20 cellular contexts compared by ENCODE assay signal in genomic region chr15:62878070-62878469, GRCh38.
DNase-seq lines count a peak whose midpoint lies in the region; ATAC-seq, FAIRE-seq and TF ChIP-seq lines count a peak whose summit lies in the region.
"Had no signal": no experiment of that assay in that cellular context is flagged by ENCODE, and none has a peak within 500 bp of the region (broad histone marks: within the 10 kb centered on the region; RNA-seq: fewer than 3 reads in every experiment).

No MANE protein-coding gene starts in this region.

- no peak overlapping the region for H2AFZ ChIP-seq in osteoblast (ENCODE audit: low read length)
- H2AFZ ChIP-seq: PC-9 had no signal

- no peak overlapping the region for H3K27ac ChIP-seq in right atrium auricular region
- peak overlapping the region in 3 of 4 donors; percentile 71 to 82 (median 79) for H3K27ac ChIP-seq in body of pancreas
- no peak overlapping the region for H3K27ac ChIP-seq in right lobe of liver
- H3K27ac ChIP-seq in small intestine (ENCODE audit: low read depth in 1 of 2, low read length in 1 of 2): no peak overlapping the region
- H3K27ac ChIP-seq in osteoblast (ENCODE audit: low read depth, low read length): no peak overlapping the region
- H3K27ac ChIP-seq: PC-9 had no signal

- FAIRE-seq in small intestine (lab: Jason Lieb, UNC) (no peak), RCC 7860 (lab: Jason Lieb, UNC) (no peak)

- no peaks in the 10 kb centered on the region for H4K20me1 ChIP-seq in osteoblast (ENCODE audit: insufficient read depth, low read length)

- WGBS in body of pancreas, 2 donors: 53 to 63% methylated on average over 5 of the region's 6 CpGs
- WGBS in right lobe of liver (ENCODE audit: insufficient coverage, low coverage, low lambda C conversion rate, missing lambda C conversion rate): 31% methylated on average over 3 of the region's 6 CpGs
- 23 to 60% (median 35%) methylated on average over 6 of the region's 6 CpGs for WGBS in small intestine, 3 donors

- H3K9me3 ChIP-seq in right atrium auricular region: no peaks in the 10 kb centered on the region
- H3K9me3 ChIP-seq in body of pancreas: no peaks in the 10 kb centered on the region
- H3K9me3 ChIP-seq in right lobe of liver: no peaks in the 10 kb centered on the region
- no peaks in the 10 kb centered on the region for H3K9me3 ChIP-seq in small intestine (ENCODE audit: control insufficient read depth, low read depth)
- no peaks in the 10 kb centered on the region for H3K9me3 ChIP-seq in osteoblast (ENCODE audit: low read depth, low read length)
- H3K9me3 ChIP-seq: Caco-2 had no signal

- H3K4me1 ChIP-seq in right atrium auricular region (peaks cover 0 to 15% of the 10 kb centered on the region in 2 donors), body of pancreas (peaks cover 43% of the 10 kb centered on the region), right lobe of liver (peaks cover 0 to 23% (median 6%) of the 10 kb centered on the region in 4 donors), small intestine (ENCODE audit: control insufficient read depth in 2 of 2, insufficient read depth in 1 of 2, low read depth in 1 of 2, low read length in 1 of 2) (no peaks in the 10 kb centered on the region), osteoblast (ENCODE audit: insufficient read depth, low read length) (peaks cover 4% of the 10 kb centered on the region)

- H3K4me2 ChIP-seq in osteoblast (ENCODE audit: insufficient read depth, low read length): no peak overlapping the region
- H3K4me2 ChIP-seq: GM23338, PC-9 had no signal

- no peak overlapping the region for H3K4me3 ChIP-seq in right atrium auricular region
- H3K4me3 ChIP-seq in body of pancreas: no peak overlapping the region
- H3K4me3 ChIP-seq in right lobe of liver: no peak overlapping the region
- no peak overlapping the region for H3K4me3 ChIP-seq in small intestine (ENCODE audit: low read depth in 1 of 2, low read length in 2 of 2)
- no peak overlapping the region for H3K4me3 ChIP-seq in osteoblast (ENCODE audit: insufficient read depth, low read length)
- H3K4me3 ChIP-seq: GM23338, PC-9 had no signal

- ATAC-seq in Right ventricle myocardium superior (ENCODE audit: poor library complexity) (peak; percentile 30), body of pancreas (peak; percentile 12), right lobe of liver (peak; percentile 42 to 64 (median 56))
- ATAC-seq: GM23338, HCT116 had no signal

- H3K36me3 ChIP-seq in right atrium auricular region: no peaks in the 10 kb centered on the region
- H3K36me3 ChIP-seq in body of pancreas (replicated peaks in 1 of 2; ENCODE audit: insufficient read depth in 1 of 2, low read depth in 2 of 2): no peaks in the 10 kb centered on the region
- no peaks in the 10 kb centered on the region for H3K36me3 ChIP-seq in right lobe of liver
- no peaks in the 10 kb centered on the region for H3K36me3 ChIP-seq in small intestine (ENCODE audit: control insufficient read depth in 2 of 2, insufficient read depth in 2 of 2, low read length in 2 of 2)
- H3K36me3 ChIP-seq in osteoblast (ENCODE audit: insufficient read depth, low read length): no peaks in the 10 kb centered on the region

- no peak for DNase-seq in Right ventricle myocardium superior
- no peak for DNase-seq in right atrium auricular region (ENCODE audit: low spot score)
- peak in 1 of 4 donors; percentile 41 for DNase-seq in body of pancreas
- DNase-seq in right lobe of liver: peak in 2 of 3 donors; percentile 69 to 77
- DNase-seq in small intestine: peak; percentile 22
- no peak for DNase-seq in osteoblast (ENCODE audit: insufficient read length, low spot score, missing footprints)
- no peak for DNase-seq in NCI-H748 (lab: John Stamatoyannopoulos, UW; ENCODE audit: unreplicated experiment)
- DNase-seq in RCC 7860 (ENCODE audit: low spot score): no peak
- DNase-seq: Caco-2; CD4-positive, alpha-beta T cell; DMS153; GF-D8; Kasumi-1; MM.1S; NCI-H1092; NCI-H1436 treated with DMSO at 0.1 percent for 48 hours; NCI-H2171 treated with DMSO at 0.1 percent for 48 hours; PC-9 had no signal

- H3K27me3 ChIP-seq in right atrium auricular region (no peaks in the 10 kb centered on the region), body of pancreas (no peaks in the 10 kb centered on the region), right lobe of liver (no peaks in the 10 kb centered on the region), small intestine (ENCODE audit: control insufficient read depth in 2 of 2, insufficient read depth in 2 of 2, low read length in 2 of 2) (no peaks in the 10 kb centered on the region), osteoblast (ENCODE audit: insufficient read depth, low read length) (no peaks in the 10 kb centered on the region)

- H3K79me2 ChIP-seq in osteoblast (ENCODE audit: insufficient read depth, low read length): no peaks in the 10 kb centered on the region

- TF ChIP-seq POLR2A in body of pancreas (IDR thresholded peaks at IDR 0.05): no peak
- no peak for TF ChIP-seq POLR2A in right lobe of liver (IDR thresholded peaks at IDR 0.05)

- TF ChIP-seq CTCF in right atrium auricular region (IDR thresholded peaks at IDR 0.05): no peak
- TF ChIP-seq CTCF in body of pancreas (IDR thresholded peaks at IDR 0.05): no peak
- no peak for TF ChIP-seq CTCF in right lobe of liver (IDR thresholded peaks at IDR 0.05)
- TF ChIP-seq CTCF in osteoblast (IDR thresholded peaks at IDR 0.05; ENCODE audit: extremely low read depth, low read depth, low read length): no peak

- intact Hi-C loops in Right ventricle myocardium superior (cut with DNase I): no loop called here
- intact Hi-C loops in body of pancreas (cut with DNase I): no loop called here
- intact Hi-C loops in right lobe of liver (cut with DNase I): no loop called here

Comparison
In these comparisons a context has a peak if more than half of its experiments do, and no peak if none do; other contexts are left out.
1. DNase-seq: peak in right lobe of liver (2 of 3) and small intestine (single experiment); none in Right ventricle myocardium superior (single experiment), right atrium auricular region (single experiment), osteoblast (single experiment), NCI-H748 (single experiment) and RCC 7860 (single experiment).
2. H3K27ac ChIP-seq: peak in body of pancreas (3 of 4); none in right atrium auricular region (0 of 2), right lobe of liver (0 of 3), small intestine (0 of 2) and osteoblast (single experiment).
3. Peak in every context shown above with its lines, with median percentiles within 50 percentile points of each other: ATAC-seq.